ENCODE assay signal across 33 cellular contexts in genomic region chr5:63916786-63917185, GRCh38. TPM values are rescaled to one million over a fixed set of nuclear protein-coding genes. Genes with fewer than 3 reads are reported as not detected.
DNase-seq lines count a peak whose midpoint lies in the region; FAIRE-seq and TF ChIP-seq lines count a peak whose summit lies in the region.
"Had no signal": no experiment of that assay in that cellular context is flagged by ENCODE, and none has a peak within 500 bp of the region (broad histone marks: within the 10 kb centered on the region; RNA-seq: fewer than 3 reads in every experiment).

No MANE protein-coding gene starts in this region.

- no peak for FAIRE-seq in astrocyte (lab: Jason Lieb, UNC)
- no peak for FAIRE-seq in urothelium cell line (lab: Jason Lieb, UNC)
- FAIRE-seq: HepG2, keratinocyte had no signal

- H4K20me1 ChIP-seq in astrocyte (ENCODE audit: insufficient read depth, low read length) = no peaks in the 10 kb centered on the region

- H3K4me1 ChIP-seq in astrocyte (ENCODE audit: insufficient read depth, low read length) = no peaks in the 10 kb centered on the region
- H3K4me1 ChIP-seq: colonic mucosa, sigmoid colon, thyroid gland had no signal

- no peaks in the 10 kb centered on the region for H3K27me3 Mint-ChIP-seq in astrocyte (ENCODE audit: low read depth, unreplicated experiment)
- H3K27me3 Mint-ChIP-seq: activated CD4-positive, alpha-beta memory T cell treated with anti-CD3 and anti-CD28 coated beads for 36 hours; activated naive CD8-positive, alpha-beta T cell; activated T-helper 17 cell treated with anti-CD3 and anti-CD28 coated beads, Interleukin-2, amount 50 U/mL, for 72 hours; CD4-positive, alpha-beta T cell; effector memory CD8-positive, alpha-beta T cell; stimulated activated naive CD8-positive, alpha-beta T cell treated with anti-CD3 and anti-CD28 coated beads, Interleukin-15, Interleukin-2, amounts not matched to agents 100 ng/mL and 50 ng/mL, for 24 hours had no signal

- H3K9me3 ChIP-seq in astrocyte (ENCODE audit: insufficient read depth, low read depth, low read length) = peaks cover 3% of the 10 kb centered on the region
- H3K9me3 ChIP-seq: body of pancreas, colonic mucosa, thyroid gland had no signal

- H3K4me3 Mint-ChIP-seq in astrocyte (ENCODE audit: unreplicated experiment) = no peak overlapping the region
- H3K4me3 Mint-ChIP-seq: activated CD4-positive, alpha-beta memory T cell treated with anti-CD3 and anti-CD28 coated beads for 36 hours; activated naive CD8-positive, alpha-beta T cell; activated T-helper 17 cell treated with anti-CD3 and anti-CD28 coated beads, Interleukin-2, amount 50 U/mL, for 72 hours; CD4-positive, alpha-beta T cell; effector memory CD8-positive, alpha-beta T cell; neural crest cell; stimulated activated naive CD8-positive, alpha-beta T cell treated with anti-CD3 and anti-CD28 coated beads, Interleukin-15, Interleukin-2, amounts not matched to agents 100 ng/mL and 50 ng/mL, for 24 hours had no signal

- peak overlapping the region; percentile 91 for H3K27ac Mint-ChIP-seq in astrocyte (ENCODE audit: unreplicated experiment)
- H3K27ac Mint-ChIP-seq: activated CD4-positive, alpha-beta memory T cell treated with anti-CD3 and anti-CD28 coated beads for 36 hours; activated naive CD8-positive, alpha-beta T cell; activated T-helper 17 cell treated with anti-CD3 and anti-CD28 coated beads, Interleukin-2, amount 50 U/mL, for 72 hours; CD4-positive, alpha-beta T cell; effector memory CD8-positive, alpha-beta T cell; stimulated activated naive CD8-positive, alpha-beta T cell treated with anti-CD3 and anti-CD28 coated beads, Interleukin-15, Interleukin-2, amounts not matched to agents 100 ng/mL and 50 ng/mL, for 24 hours had no signal

- no peaks in the 10 kb centered on the region for H3K36me3 ChIP-seq in astrocyte (ENCODE audit: insufficient read depth, low read length)
- H3K36me3 ChIP-seq: colonic mucosa, sigmoid colon, thyroid gland had no signal

- H3K4me2 ChIP-seq in astrocyte (ENCODE audit: low read length) = peak overlapping the region; percentile 39

- no peaks in the 10 kb centered on the region for H3K36me3 Mint-ChIP-seq in astrocyte (ENCODE audit: low read depth, unreplicated experiment)
- H3K36me3 Mint-ChIP-seq: activated CD4-positive, alpha-beta memory T cell treated with anti-CD3 and anti-CD28 coated beads for 36 hours; activated naive CD8-positive, alpha-beta T cell had no signal

- no peaks in the 10 kb centered on the region for H3K9me3 Mint-ChIP-seq in astrocyte (ENCODE audit: unreplicated experiment)

- DNase-seq in HS-5 (ENCODE audit: low read depth) (peak; percentile 89), astrocyte (ENCODE audit: low read depth) (peak; percentile 2), fibroblast of pulmonary artery (ENCODE audit: low read depth) (peak; percentile 5), urothelium cell line (ENCODE audit: low spot score) (peak; percentile 29), NAMALWA (ENCODE audit: low spot score) (no peak), NCI-H2081 treated with DMSO at 0.1 percent for 48 hours (lab: John Stamatoyannopoulos, UW) (no peak), NCI-H1105 treated with DMSO at 0.1 percent for 48 hours (lab: John Stamatoyannopoulos, UW) (no peak)
- DNase-seq: activated CD4-positive, alpha-beta memory T cell treated with anti-CD3 and anti-CD28 coated beads for 36 hours; activated CD8-positive, alpha-beta memory T cell treated with anti-CD3 and anti-CD28 coated beads, Interleukin-2, amount 50 U/mL, for 48 hours; body of pancreas; CD4-positive, alpha-beta T cell; colonic mucosa; DMS 273 treated with DMSO at 0.1 percent for 48 hours; effector memory CD8-positive, alpha-beta T cell; hypothalamus; Kasumi-1; NCI-H1092; NCI-H2029 treated with DMSO at 0.1 percent for 48 hours; NCI-H345; NCI-H774; SHP77; sigmoid colon; thyroid gland had no signal

- H3K9ac ChIP-seq in astrocyte (ENCODE audit: low read length) = no peak overlapping the region

- no peaks in the 10 kb centered on the region for H3K79me2 ChIP-seq in astrocyte (ENCODE audit: insufficient read depth, low read length)

- peaks cover 20% of the 10 kb centered on the region for H3K4me1 Mint-ChIP-seq in astrocyte (ENCODE audit: low read depth, unreplicated experiment)
- H3K4me1 Mint-ChIP-seq: activated T-helper 17 cell treated with anti-CD3 and anti-CD28 coated beads, Interleukin-2, amount 50 U/mL, for 72 hours; neural crest cell had no signal

- H2AFZ ChIP-seq in astrocyte (ENCODE audit: low read depth, low read length) = no peak overlapping the region

- H3K27ac ChIP-seq in astrocyte (ENCODE audit: low read depth, low read length) = peak overlapping the region; percentile 50
- H3K27ac ChIP-seq: body of pancreas, colonic mucosa, sigmoid colon, thyroid gland had no signal

- H3K27me3 ChIP-seq in astrocyte (ENCODE audit: insufficient read depth, low read length) = no peaks in the 10 kb centered on the region
- H3K27me3 ChIP-seq: body of pancreas, colonic mucosa, sigmoid colon, thyroid gland had no signal

- H3K4me3 ChIP-seq in astrocyte (ENCODE audit: insufficient read depth, low read depth, low read length) (no peak overlapping the region), fibroblast of pulmonary artery (replicated peaks; ENCODE audit: low read depth, low read length) (no peak overlapping the region)
- H3K4me3 ChIP-seq: body of pancreas, colonic mucosa, sigmoid colon, thyroid gland had no signal

- TF ChIP-seq CTCF in astrocyte (IDR thresholded peaks at IDR 0.05; ENCODE audit: insufficient read depth, low read depth, low read length) = no peak
- no peak for TF ChIP-seq CTCF in fibroblast of pulmonary artery (IDR thresholded peaks at IDR 0.05; ENCODE audit: low read length, missing control alignments)

RNA-seq across cellular contexts. Expression of gene HTR1A, which starts 45.5 kb away (rescaled TPM):
- total RNA-seq in astrocyte = not detected in 2 replicates
- total RNA-seq: activated CD4-positive, alpha-beta memory T cell treated with anti-CD3 and anti-CD28 coated beads for 36 hours; activated T-helper 17 cell treated with anti-CD3 and anti-CD28 coated beads, Interleukin-2, amount 50 U/mL, for 72 hours; body of pancreas; CD4-positive, alpha-beta T cell; colonic mucosa; esophagus mucosa; G401; HepG2; lower leg skin; mononuclear cell; neural crest cell; sigmoid colon had no signal

Comparison
In these comparisons a context has a peak if more than half of its experiments do, and no peak if none do; other contexts are left out.
1. DNase-seq: peak in HS-5 (single experiment), astrocyte (single experiment), fibroblast of pulmonary artery (single experiment) and urothelium cell line (single experiment); none in NAMALWA (single experiment), NCI-H2081 treated with DMSO at 0.1 percent for 48 hours (single experiment) and NCI-H1105 treated with DMSO at 0.1 percent for 48 hours (single experiment).